ENCODE assay signal across 27 cellular contexts in the genomic region with DNA sequence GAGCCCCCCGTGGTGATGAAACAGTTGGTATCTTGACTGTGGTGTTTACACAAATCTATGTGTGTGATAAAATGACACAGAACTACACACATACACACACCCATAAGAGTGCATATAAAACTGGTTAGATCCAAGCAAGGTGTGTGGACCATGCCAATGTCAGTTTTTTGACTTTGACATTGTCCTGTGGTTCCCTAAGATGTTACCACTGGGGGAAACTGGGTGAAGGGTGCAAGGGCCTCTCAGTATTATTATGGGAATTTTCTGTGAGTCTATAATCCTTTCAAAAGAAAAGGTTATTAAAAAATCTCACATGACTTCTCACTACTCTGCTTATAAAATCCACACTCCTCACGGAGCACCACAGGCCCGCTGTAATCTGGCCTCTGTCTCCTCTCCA. TPM values are rescaled to one million over a fixed set of nuclear protein-coding genes. Genes with fewer than 3 reads are reported as not detected.
"Had no signal": no experiment of that assay in that cellular context is flagged by ENCODE, and none has a peak within 500 bp of the region (broad histone marks: within the 10 kb centered on the region; RNA-seq: fewer than 3 reads in every experiment).

No MANE protein-coding gene starts in this region.

- H3K36me3 ChIP-seq: esophagus squamous epithelium, pancreas, stomach, thyroid gland, vagina had no signal

- H3K4me1 ChIP-seq: pancreas, vagina had no signal

- H3K27me3 ChIP-seq: pancreas, thyroid gland, vagina had no signal

- ATAC-seq: naive thymus-derived CD8-positive, alpha-beta T cell; sciatic nerve had no signal

- H3K4me3 Mint-ChIP-seq: endodermal cell; naive thymus-derived CD8-positive, alpha-beta T cell had no signal

- H3K27ac ChIP-seq: thyroid gland, vagina had no signal

- DNase-seq: cerebellar nuclear complex; effector CD8-positive, alpha-beta T cell; endodermal cell; esophagus squamous epithelium; foreskin melanocyte; naive thymus-derived CD8-positive, alpha-beta T cell; occipital lobe; pancreas; retina; stimulated activated CD4-positive, alpha-beta T cell treated with anti-CD3 and anti-CD28 coated beads, Interleukin-12 subunit alpha, Interleukin-12 subunit beta, amount 100 ng/mL, for 4 hours; stimulated activated CD4-positive, alpha-beta T cell treated with anti-CD3 and anti-CD28 coated beads, Interleukin-1b, Interleukin-23, amount 100 ng/mL, for 48 hours; stimulated activated CD4-positive, alpha-beta T cell treated with anti-CD3 and anti-CD28 coated beads, Interleukin-4, amount 100 ng/mL, for 1 hour; stimulated activated CD8-positive, alpha-beta memory T cell treated with anti-CD3 and anti-CD28 coated beads, Interleukin-4, amount 100 ng/mL, for 48 hours; stimulated activated naive CD4-positive, alpha-beta T cell treated with Interleukin-2 at 50 U/mL for 16 hours; stomach; thyroid gland; trophoblast cell had no signal

- H3K4me3 ChIP-seq: esophagus squamous epithelium, pancreas, smooth muscle cell, stomach, thyroid gland, vagina had no signal

- H3K4me2 ChIP-seq: smooth muscle cell had no signal

- H3K9me3 Mint-ChIP-seq: endodermal cell; naive thymus-derived CD8-positive, alpha-beta T cell had no signal

- H3K27ac Mint-ChIP-seq: naive thymus-derived CD8-positive, alpha-beta T cell had no signal

- FAIRE-seq: colon, keratinocyte, pancreas had no signal

- H3K36me3 Mint-ChIP-seq: naive thymus-derived CD8-positive, alpha-beta T cell had no signal

- H3K9me3 ChIP-seq: esophagus squamous epithelium, pancreas, stomach, thyroid gland, vagina had no signal

RNA-seq across cellular contexts. Expression of a gene that starts 13.4 kb away (rescaled TPM):
- total RNA-seq: endodermal cell; esophagus squamous epithelium; mesenteric fat pad; myocyte; naive thymus-derived CD8-positive, alpha-beta T cell; pulmonary artery endothelial cell; smooth muscle cell; ureter; vagina had no signal
- polyA plus RNA-seq: keratinocyte; liver; naive thymus-derived CD8-positive, alpha-beta T cell had no signal
